ENCODE assay signal across 1 cellular context in genomic region chr18:27861539-27861938, GRCh38.
TF ChIP-seq lines count a peak whose summit lies in the region.

No MANE protein-coding gene starts in this region.

TF ChIP-seq in SK-N-SH, 30 proteins besides CTCF, POLR2A, EP300 and RAD21 (continued from another document):
- TF ChIP-seq MXI1 (IDR thresholded peaks at IDR 0.05; ENCODE audit: low read depth, low read length) = peak; percentile 69
- peak; percentile 31; the same call in 1 of the 2 replicates for TF ChIP-seq SMC3 (IDR thresholded peaks at IDR 0.05; ENCODE audit: low read depth, low read length)
- TF ChIP-seq TCF12 (IDR thresholded peaks at IDR 0.05) = peak; percentile 46; the same call in 1 of the 2 replicates
